ENCODE assay signal across 24 cellular contexts in the genomic region with DNA sequence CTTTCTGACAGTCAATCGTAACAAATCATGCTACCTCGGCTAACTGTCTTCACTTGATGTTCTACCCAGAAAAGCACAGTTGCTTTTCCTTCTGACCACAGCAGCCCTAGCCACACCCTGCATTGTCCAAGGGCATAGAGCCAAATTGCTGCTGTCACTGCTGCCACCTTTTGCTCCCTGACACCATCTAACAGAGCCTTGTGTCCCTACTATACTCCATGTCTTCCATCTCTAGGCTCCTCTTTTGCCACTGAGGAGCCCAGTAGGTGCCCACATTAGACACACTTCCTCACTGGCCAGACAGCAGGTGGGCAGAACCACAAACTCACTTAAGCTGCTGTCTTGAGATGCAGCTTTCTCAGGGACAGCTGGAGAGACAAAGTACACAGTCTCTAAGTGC.
A peak's percentile ranks its signal among the peaks of the same experiment; 100 is the strongest.
DNase-seq lines count a peak whose midpoint lies in the region; ATAC-seq, FAIRE-seq and TF ChIP-seq lines count a peak whose summit lies in the region.
"Had no signal": no experiment of that assay in that cellular context is flagged by ENCODE, and none has a peak within 500 bp of the region (broad histone marks: within the 10 kb centered on the region; RNA-seq: fewer than 3 reads in every experiment).

No MANE protein-coding gene starts in this region.

- ATAC-seq in GM12878: no peak
- no peak for ATAC-seq in HG03196 (IDR thresholded peaks at IDR 0.05; ENCODE audit: unreplicated experiment)
- ATAC-seq: foreskin keratinocyte, sciatic nerve had no signal

- H3K9ac ChIP-seq in GM12878 (ENCODE audit: control insufficient read depth, insufficient read depth, low read length): no peak overlapping the region
- no peak overlapping the region for H3K9ac ChIP-seq in neural progenitor cell

- TF ChIP-seq EP300 in GM12878 (IDR thresholded peaks at IDR 0.05; ENCODE audit: borderline replicate concordance in 1 of 2, control insufficient read depth in 1 of 2, low read depth in 2 of 2, low read length in 2 of 2): no peak

- RAD21 ChIA-PET in GM12878 (lab: Charles Lee; ENCODE audit: unreplicated experiment): interaction anchor here (0.8 to 8.4 kb wide), 16 partner anchors 9 to 220 kb away, joined by 3 to 79 read pairs (median 6); no protein-coding TSS in a partner anchor

- no peaks in the 10 kb centered on the region for H3K9me3 Mint-ChIP-seq in neural progenitor cell

- TF ChIP-seq RAD21 in GM12878 (IDR thresholded peaks at IDR 0.05; ENCODE audit: insufficient read depth, low read depth, low read length): no peak

- H3K27ac ChIP-seq in GM12878 (ENCODE audit: control insufficient read depth, insufficient read depth): no peak overlapping the region
- H3K27ac ChIP-seq in neural progenitor cell: no peak overlapping the region
- H3K27ac ChIP-seq: coronary artery, foreskin keratinocyte, HL-60, SJSA1 had no signal

- no peaks in the 10 kb centered on the region for H4K20me1 ChIP-seq in GM12878 (ENCODE audit: control insufficient read depth, insufficient read depth)
- H4K20me1 ChIP-seq in neural progenitor cell (ENCODE audit: low read depth): no peaks in the 10 kb centered on the region

- no peak for DNase-seq in GM12892 (ENCODE audit: insufficient read length)
- DNase-seq in LHCN-M2 (ENCODE audit: low read depth): peak; percentile 34
- no peak for DNase-seq in GM12878 (ENCODE audit: low read depth, low spot score)
- DNase-seq in neural progenitor cell (ENCODE audit: low spot score): no peak
- DNase-seq in NCI-H345 (lab: John Stamatoyannopoulos, UW): no peak
- DNase-seq in activated gamma-delta T cell treated with Interleukin-2 at 50 U/mL for 16 hours: no peak
- DNase-seq in GM10248 (ENCODE audit: extremely low spot score): no peak
- DNase-seq: activated CD4-positive, alpha-beta T cell treated with anti-CD3 and anti-CD28 coated beads for 48 hours; activated CD8-positive, alpha-beta memory T cell treated with anti-CD3 and anti-CD28 coated beads, Interleukin-2, amount 50 U/mL, for 4 hours; AML-193; DMS 273 treated with DMSO at 0.1 percent for 48 hours; foreskin keratinocyte; GOT3; Kasumi-1; left cardiac atrium; NCI-H1436 treated with DMSO at 0.1 percent for 48 hours; NCI-H2227 treated with DMSO at 0.1 percent for 48 hours; stimulated activated CD4-positive, alpha-beta T cell treated with anti-CD3 and anti-CD28 coated beads, Interleukin-2, amount 100 ng/mL, for 24 hours had no signal

- no peak overlapping the region for H3K4me3 ChIP-seq in GM12878
- no peak overlapping the region for H3K4me3 ChIP-seq in neural progenitor cell
- H3K4me3 ChIP-seq: coronary artery, SJSA1 had no signal

- no peaks in the 10 kb centered on the region for H3K79me2 ChIP-seq in GM12878 (ENCODE audit: control insufficient read depth, insufficient read depth, low read length)
- H3K79me2 ChIP-seq in neural progenitor cell (ENCODE audit: low read depth): no peaks in the 10 kb centered on the region

- H2AFZ ChIP-seq in GM12878 (ENCODE audit: control insufficient read depth, low read depth, low read length) (no peak overlapping the region; the same call in 1 of the 2 replicates), neural progenitor cell (replicated peaks) (peak overlapping the region; percentile 44)

- in situ Hi-C loops in GM12878 (cut with MboI): no loop called here

- H3K27ac Mint-ChIP-seq in neural progenitor cell: no peak overlapping the region

- intact Hi-C loops in GM12878 (cut with micrococcal nuclease; ENCODE audit: unreplicated experiment): loop anchor here (5.0 kb wide), 1 partner anchor 134 kb away; the partner anchor contains the start of gene BMP2K

- H3K27me3 Mint-ChIP-seq in neural progenitor cell (ENCODE audit: insufficient read depth, low read depth): peaks cover 4% of the 10 kb centered on the region

- H3K4me2 ChIP-seq in GM12878 (ENCODE audit: control insufficient read depth, insufficient read depth): peak overlapping the region; percentile 1
- H3K4me2 ChIP-seq in neural progenitor cell: no peak overlapping the region

- H3K36me3 ChIP-seq in GM12878 (ENCODE audit: control insufficient read depth in 2 of 2, insufficient read depth in 2 of 2, low read length in 1 of 2) (no peaks in the 10 kb centered on the region), neural progenitor cell (no peaks in the 10 kb centered on the region)
- H3K36me3 ChIP-seq: SJSA1 had no signal

- WGBS in GM12878 (ENCODE audit: insufficient coverage, insufficient replicate concordance, low lambda C conversion rate, missing lambda C conversion rate): 100% methylated on average over 2 of the region's 2 CpGs

- TF ChIP-seq CTCF in GM12878 (IDR thresholded peaks at IDR 0.05 in 2 of 3, conservative IDR thresholded peaks at IDR 0.05 in 1 of 3; ENCODE audit: control insufficient read depth in 2 of 3, extremely low read depth in 1 of 3, insufficient read depth in 1 of 3, low read depth in 3 of 3, low read length in 3 of 3) (no peak), neural progenitor cell (IDR thresholded peaks at IDR 0.05) (no peak), GM10248 (IDR thresholded peaks at IDR 0.05; ENCODE audit: control extremely low read depth, extremely low read depth, low read depth, missing control alignments) (no peak)

- H3K36me3 Mint-ChIP-seq in neural progenitor cell: no peaks in the 10 kb centered on the region

- no peaks in the 10 kb centered on the region for H3F3A ChIP-seq in neural progenitor cell (ENCODE audit: low read depth)

- no TSS peak for BruUV-seq in GM12878 (replicated peaks; lab: Mats Ljungman, UMichigan)

- TF ChIP-seq POLR2A in GM12892 (IDR thresholded peaks at IDR 0.05; ENCODE audit: low read depth, low read length) (no peak), GM12878 (IDR thresholded peaks at IDR 0.05; ENCODE audit: low read depth, low read length) (no peak)

- POLR2A ChIA-PET in GM12878 (lab: Charles Lee): interaction anchor here (1.1 to 2.5 kb wide), 5 partner anchors 11 to 221 kb away, joined by 4 to 7 read pairs (median 5); no protein-coding TSS in a partner anchor
- POLR2A ChIA-PET in GM10248 (lab: Yijun Ruan, JAX): no interaction called here

- no peak overlapping the region for H3K4me3 Mint-ChIP-seq in neural progenitor cell

- peaks cover 4% of the 10 kb centered on the region for H3K4me1 Mint-ChIP-seq in neural progenitor cell

- H3K27me3 ChIP-seq in GM12878 (replicated peaks in 1 of 2; ENCODE audit: control insufficient read depth in 2 of 2, insufficient read depth in 2 of 2, low read length in 1 of 2) (no peaks in the 10 kb centered on the region), neural progenitor cell (no peaks in the 10 kb centered on the region)
- H3K27me3 ChIP-seq: foreskin keratinocyte, SJSA1 had no signal

- H3K9me3 ChIP-seq in GM12878 (replicated peaks; ENCODE audit: control insufficient read depth, insufficient read depth, low read length) (no peaks in the 10 kb centered on the region), neural progenitor cell (ENCODE audit: low read depth) (no peaks in the 10 kb centered on the region)
- H3K9me3 ChIP-seq: SJSA1 had no signal

- FAIRE-seq in GM12892 (lab: Jason Lieb, UNC) (peak; percentile 94), GM12878 (lab: Jason Lieb, UNC) (no peak)
- FAIRE-seq: endothelial cell of umbilical vein had no signal

- peaks cover 48% of the 10 kb centered on the region for H3K4me1 ChIP-seq in GM12878 (ENCODE audit: control insufficient read depth, insufficient read depth, low read length)
- no peaks in the 10 kb centered on the region for H3K4me1 ChIP-seq in neural progenitor cell

- SMC1A ChIA-PET in GM12878 (lab: Charles Lee; ENCODE audit: uncharacterized antibody, unreplicated experiment): interaction anchor here (0.8 to 7.7 kb wide), 18 partner anchors 8 to 219 kb away, joined by 3 to 99 read pairs (median 6); no protein-coding TSS in a partner anchor

- CTCF ChIA-PET in GM12878 (lab: Yijun Ruan, JAX) (interaction anchor here (0.9 to 8.3 kb wide), 17 partner anchors 8 to 683 kb away, joined by 3 to 101 read pairs (median 6); partner anchors contain the start of gene BMP2K), GM10248 (lab: Yijun Ruan, JAX) (interaction anchor here (0.7 to 3.0 kb wide), 4 partner anchors 9 to 31 kb away, joined by 3 to 11 read pairs (median 6); no protein-coding TSS in a partner anchor)

TF ChIP-seq in GM12878, 131 proteins besides CTCF, POLR2A, EP300 and RAD21:
- TF ChIP-seq MEF2B (IDR thresholded peaks at IDR 0.05; ENCODE audit: partially characterized antibody, poor library complexity, severe bottlenecking) (no peak), SPI1 (IDR thresholded peaks at IDR 0.05; ENCODE audit: borderline replicate concordance, insufficient read depth, low read depth, low read length) (peak; percentile 23; the same call in 1 of the 2 replicates)
TF ChIP-seq in GM12878: peak in this region for 1.
